27 cellular contexts compared by ENCODE assay signal in genomic region chr3:90099493-90099892, GRCh38.
"Had no signal": no experiment of that assay in that cellular context is flagged by ENCODE, and none has a peak within 500 bp of the region (broad histone marks: within the 10 kb centered on the region; RNA-seq: fewer than 3 reads in every experiment).

No MANE protein-coding gene starts in this region.

- H3K36me3 ChIP-seq: colonic mucosa, esophagus muscularis mucosa, esophagus squamous epithelium, gastrocnemius medialis, gastroesophageal sphincter, heart left ventricle, heart right ventricle had no signal

- H3K4me3 ChIP-seq: colonic mucosa, coronary artery, dorsolateral prefrontal cortex, esophagus muscularis mucosa, esophagus squamous epithelium, gastrocnemius medialis, gastroesophageal sphincter, heart left ventricle, heart right ventricle had no signal

- DNase-seq: colonic mucosa; cortex of kidney; dermis blood vessel endothelial cell; dorsolateral prefrontal cortex; effector CD4-positive, alpha-beta T cell; effector CD8-positive, alpha-beta T cell; effector memory CD4-positive, alpha-beta T cell; effector memory CD8-positive, alpha-beta T cell; endodermal cell; erythroblast; esophagus squamous epithelium; foreskin fibroblast; foreskin keratinocyte; foreskin melanocyte; gastrocnemius medialis; glutamatergic neuron; head of caudate nucleus; heart left ventricle; heart right ventricle had no signal

- FAIRE-seq: colon, endothelial cell of umbilical vein, frontal cortex had no signal

- H3K4me1 ChIP-seq: colonic mucosa, esophagus muscularis mucosa, esophagus squamous epithelium, foreskin keratinocyte, gastrocnemius medialis, gastroesophageal sphincter, heart left ventricle, heart right ventricle had no signal

- H3K27ac ChIP-seq: colonic mucosa, coronary artery, dorsolateral prefrontal cortex, epithelial cell of prostate, esophagus muscularis mucosa, esophagus squamous epithelium, foreskin keratinocyte, gastrocnemius medialis, gastroesophageal sphincter, heart left ventricle, heart right ventricle had no signal

- H3K27me3 ChIP-seq: colonic mucosa, dorsolateral prefrontal cortex, esophagus muscularis mucosa, esophagus squamous epithelium, foreskin keratinocyte, gastrocnemius medialis, gastroesophageal sphincter, heart left ventricle, heart right ventricle had no signal

- H3K9me3 ChIP-seq: colonic mucosa, esophagus muscularis mucosa, esophagus squamous epithelium, gastrocnemius medialis, gastroesophageal sphincter, heart left ventricle, heart right ventricle had no signal

- ATAC-seq: effector memory CD8-positive, alpha-beta T cell; esophagus mucosa; foreskin keratinocyte; gastrocnemius medialis; gastroesophageal sphincter; heart left ventricle; heart right ventricle had no signal
